ENCODE assay signal across 11 cellular contexts in genomic region chr10:113982745-113983144, GRCh38.
A peak's percentile ranks its signal among the peaks of the same experiment; 100 is the strongest.
DNase-seq lines count a peak whose midpoint lies in the region; ATAC-seq, FAIRE-seq and TF ChIP-seq lines count a peak whose summit lies in the region.
"Had no signal": no experiment of that assay in that cellular context is flagged by ENCODE, and none has a peak within 500 bp of the region (broad histone marks: within the 10 kb centered on the region; RNA-seq: fewer than 3 reads in every experiment).

No MANE protein-coding gene starts in this region.

- no peak overlapping the region for H3K27ac Mint-ChIP-seq in T-helper 17 cell

- no peaks in the 10 kb centered on the region for H3K36me3 ChIP-seq in heart right ventricle

- intact Hi-C loops in heart right ventricle (cut with DNase I): loop anchor here in 2 of 10 donors (5.0 kb wide), 1 partner anchor 60 kb away; the partner anchor contains the start of gene ADRB1 (in 2 of the 2)

- peak overlapping the region in 6 of 10 donors; percentile 1 to 61 (median 40) for H3K27ac ChIP-seq in heart right ventricle

- H3K4me1 Mint-ChIP-seq in T-helper 17 cell: peaks cover 2% of the 10 kb centered on the region

- peaks cover 0 to 26% (median 17%) of the 10 kb centered on the region in 9 donors for H3K4me1 ChIP-seq in heart right ventricle

- H3K9me3 ChIP-seq in heart right ventricle (no peaks in the 10 kb centered on the region), T-helper 17 cell (ENCODE audit: control insufficient read depth, low read length, poor library complexity, severe bottlenecking) (no peaks in the 10 kb centered on the region)

- no peak for TF ChIP-seq CTCF in heart right ventricle (IDR thresholded peaks at IDR 0.05)

- WGBS in heart right ventricle, 2 donors: 51 to 53% methylated on average over 4 of the region's 4 CpGs

- H3K27me3 ChIP-seq in heart right ventricle: no peaks in the 10 kb centered on the region

- no peak overlapping the region for H3K4me3 ChIP-seq in heart right ventricle

- FAIRE-seq in GM12892 (lab: Jason Lieb, UNC): peak; percentile 86

- ATAC-seq in GM21360 (IDR thresholded peaks at IDR 0.05; ENCODE audit: unreplicated experiment) (peak; percentile 69), HG03175 (IDR thresholded peaks at IDR 0.05; ENCODE audit: unreplicated experiment) (peak; percentile 91), heart right ventricle (peak in 7 of 8 donors; percentile 38 to 72 (median 57)), T-helper 17 cell (no peak)

- H3K4me3 Mint-ChIP-seq in T-helper 17 cell: no peak overlapping the region

- H3K27me3 Mint-ChIP-seq in T-helper 17 cell: no peaks in the 10 kb centered on the region

- no peaks in the 10 kb centered on the region for H3K36me3 Mint-ChIP-seq in T-helper 17 cell (ENCODE audit: low read depth)

- TF ChIP-seq POLR2A in GM12892 (IDR thresholded peaks at IDR 0.05; ENCODE audit: low read depth, low read length): peak; percentile 50; the same call in 1 of the 2 replicates

- peak; percentile 25 for DNase-seq in GM12892 (ENCODE audit: insufficient read length)
- DNase-seq in heart right ventricle: no peak
- no peak for DNase-seq in HPDE6-E6E7 (ENCODE audit: extremely low spot score)
- DNase-seq in mesenteric fat pad (ENCODE audit: low spot score): no peak
- no peak for DNase-seq in T-helper 17 cell
- DNase-seq in NCI-H2081 (lab: John Stamatoyannopoulos, UW): no peak
- DNase-seq: activated CD4-positive, alpha-beta T cell treated with anti-CD3 and anti-CD28 coated beads for 1 hour; NCI-H1105; stimulated activated CD4-positive, alpha-beta T cell treated with anti-CD3 and anti-CD28 coated beads, Interleukin-4, amount 100 ng/mL, for 24 hours had no signal
